Comparison of ENCODE assay signal across 10 cellular contexts in genomic region chr16:48409839-48410610, GRCh38. TPM values are rescaled to one million over a fixed set of nuclear protein-coding genes. Genes with fewer than 3 reads are reported as not detected.
DNase-seq lines count a peak whose midpoint lies in the region; ATAC-seq, FAIRE-seq and TF ChIP-seq lines count a peak whose summit lies in the region.
"Had no signal": no experiment of that assay in that cellular context is flagged by ENCODE, and none has a peak within 500 bp of the region (broad histone marks: within the 10 kb centered on the region; RNA-seq: fewer than 3 reads in every experiment).

No MANE protein-coding gene starts in this region.

- peaks cover 0 to 8% of the 10 kb centered on the region in 2 donors for H3K4me1 ChIP-seq in right atrium auricular region
- H3K4me1 ChIP-seq in effector memory CD4-positive, alpha-beta T cell (ENCODE audit: control insufficient read depth, insufficient read depth, low read length, poor library complexity, severe bottlenecking) = no peaks in the 10 kb centered on the region

- FAIRE-seq in GM19239 (lab: Jason Lieb, UNC) = no peak

- TF ChIP-seq CTCF in right atrium auricular region (IDR thresholded peaks at IDR 0.05) = no peak
- TF ChIP-seq CTCF in type B pancreatic cell (conservative IDR thresholded peaks at IDR 0.05) = no peak

- H3K4me1 Mint-ChIP-seq in type B pancreatic cell (ENCODE audit: unreplicated experiment) = peaks cover 8% of the 10 kb centered on the region

- no peak overlapping the region for H3K27ac ChIP-seq in right atrium auricular region
- H3K27ac ChIP-seq in effector memory CD4-positive, alpha-beta T cell (ENCODE audit: insufficient read depth, low read length, poor library complexity, severe bottlenecking) = no peak overlapping the region

- no peak overlapping the region for H3K4me3 ChIP-seq in right atrium auricular region
- H3K4me3 ChIP-seq in effector memory CD4-positive, alpha-beta T cell (ENCODE audit: insufficient read depth, low read depth, low read length, poor library complexity, severe bottlenecking) = no peak overlapping the region

- no peak for ATAC-seq in HG03342 (IDR thresholded peaks at IDR 0.05; ENCODE audit: unreplicated experiment)

- no peaks in the 10 kb centered on the region for H3K27me3 ChIP-seq in right atrium auricular region
- H3K27me3 ChIP-seq in effector memory CD4-positive, alpha-beta T cell (replicated peaks; ENCODE audit: control insufficient read depth, insufficient read depth, low read length, poor library complexity, severe bottlenecking) = no peaks in the 10 kb centered on the region

- no peaks in the 10 kb centered on the region for H3K9me3 Mint-ChIP-seq in type B pancreatic cell

- DNase-seq in HS-27A (ENCODE audit: low read depth) (peak; percentile 51), SW480 (ENCODE audit: low spot score) (peak; percentile 24), right atrium auricular region (ENCODE audit: low spot score) (peak; percentile 66), type B pancreatic cell (ENCODE audit: extremely low spot score, unreplicated experiment) (no peak), GM19239 (ENCODE audit: insufficient read length, low spot score) (no peak)
- DNase-seq in effector memory CD4-positive, alpha-beta T cell = no peak
- DNase-seq: NCI-H510A treated with DMSO at 0.1 percent for 48 hours; nucleus accumbens; stimulated activated naive CD4-positive, alpha-beta T cell treated with Interleukin-2 at 50 U/mL for 16 hours had no signal

- H3K4me3 Mint-ChIP-seq in type B pancreatic cell = no peak overlapping the region

- no peaks in the 10 kb centered on the region for H3K27me3 Mint-ChIP-seq in type B pancreatic cell

- H3K36me3 ChIP-seq in right atrium auricular region = no peaks in the 10 kb centered on the region
- H3K36me3 ChIP-seq in effector memory CD4-positive, alpha-beta T cell (ENCODE audit: control insufficient read depth, insufficient read depth, low read length) = no peaks in the 10 kb centered on the region

- peak overlapping the region; percentile 79 for H3K27ac Mint-ChIP-seq in type B pancreatic cell

- no peaks in the 10 kb centered on the region for H3K36me3 Mint-ChIP-seq in type B pancreatic cell

- H3K9me3 ChIP-seq in right atrium auricular region = no peaks in the 10 kb centered on the region
- H3K9me3 ChIP-seq in effector memory CD4-positive, alpha-beta T cell (ENCODE audit: control insufficient read depth, low read length) = no peaks in the 10 kb centered on the region

RNA-seq across cellular contexts. Expression of gene SIAH1, which starts 24.8 kb away (rescaled TPM):
- total RNA-seq in right atrium auricular region (10 to 100 TPM; 12.3 to 18.0 TPM), type B pancreatic cell (ENCODE audit: low replicate concordance) (23.3 and 26.8 TPM in 2 replicates)

Comparison
In these comparisons a context has a peak if more than half of its experiments do, and no peak if none do; other contexts are left out.
1. DNase-seq: peak in HS-27A (single experiment), SW480 (single experiment) and right atrium auricular region (single experiment); none in type B pancreatic cell (single experiment), GM19239 (single experiment) and effector memory CD4-positive, alpha-beta T cell (0 of 3).